In genomic region chr3:125435231-125435630, GRCh38 we compare ENCODE assay signal across 1 cellular context.
A peak's percentile ranks its signal among the peaks of the same experiment; 100 is the strongest.
TF ChIP-seq lines count a peak whose summit lies in the region.

No MANE protein-coding gene starts in this region.

TF ChIP-seq in GM12878, 131 proteins besides CTCF, POLR2A, EP300 and RAD21:
- peak; percentile 10; the same call in 1 of the 2 replicates for TF ChIP-seq YY1 (IDR thresholded peaks at IDR 0.05; ENCODE audit: low read depth, low read length)
- no peak for TF ChIP-seq MYC (IDR thresholded peaks at IDR 0.05; ENCODE audit: insufficient read depth, insufficient read length, insufficient replicate concordance, low read length, severe bottlenecking)
